ENCODE assay signal across 23 cellular contexts in the genomic region with DNA sequence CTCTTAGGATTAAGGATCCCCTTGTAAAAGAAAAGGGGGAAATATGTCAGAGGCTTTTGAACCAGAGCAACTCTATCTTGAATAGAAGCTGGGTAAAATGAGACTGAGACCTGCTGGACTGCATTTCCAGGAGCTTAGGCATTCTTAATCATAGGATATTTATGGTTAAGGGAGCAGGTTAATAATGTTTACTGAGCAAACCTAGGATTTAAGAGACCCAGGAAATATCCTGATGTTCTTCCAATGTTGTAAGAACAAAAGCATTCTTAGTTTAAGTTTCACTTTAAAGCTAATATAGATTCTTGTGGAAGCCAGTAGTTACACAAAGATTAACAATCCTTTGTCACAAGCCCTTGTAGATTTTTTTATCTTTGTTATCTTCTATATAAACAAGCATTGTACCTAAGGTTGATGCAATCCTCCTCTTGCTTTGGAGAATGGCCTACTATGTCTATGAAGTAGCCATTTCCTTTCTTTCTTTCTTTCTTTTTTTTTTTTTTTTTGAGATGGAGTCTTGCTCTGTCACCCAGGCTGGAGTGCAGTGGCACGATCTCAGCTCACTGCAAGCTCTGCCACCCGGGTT.
"Had no signal": no experiment of that assay in that cellular context is flagged by ENCODE, and none has a peak within 500 bp of the region (broad histone marks: within the 10 kb centered on the region; RNA-seq: fewer than 3 reads in every experiment).

No MANE protein-coding gene starts in this region.

- H3K27ac Mint-ChIP-seq: activated naive CD8-positive, alpha-beta T cell; activated T-helper 2 cell treated with anti-CD3 and anti-CD28 coated beads, Interferon-gamma antibody, Interleukin-2, Interleukin-4, amounts not matched to agents 10 μg/mL and 5 μg/mL and 100 μg/mL, durations not matched to agents 14 hours and 24 hours and 36 hours; nephron progenitor cell; stimulated activated naive CD8-positive, alpha-beta T cell treated with anti-CD3 and anti-CD28 coated beads, Interleukin-15, Interleukin-2, amounts not matched to agents 100 ng/mL and 50 ng/mL, for 24 hours had no signal

- H3K79me2 ChIP-seq: parathyroid adenoma had no signal

- H3K9ac ChIP-seq: parathyroid adenoma had no signal

- H3K4me1 ChIP-seq: heart right ventricle, parathyroid adenoma, right lobe of liver, tibial artery had no signal

- H3K36me3 ChIP-seq: heart right ventricle, right lobe of liver, tibial artery had no signal

- H3K9me3 Mint-ChIP-seq: activated T-helper 2 cell treated with anti-CD3 and anti-CD28 coated beads, Interferon-gamma antibody, Interleukin-2, Interleukin-4, amounts not matched to agents 10 μg/mL and 5 μg/mL and 100 μg/mL, durations not matched to agents 14 hours and 24 hours and 36 hours had no signal

- DNase-seq: activated CD4-positive, alpha-beta T cell treated with anti-CD3 and anti-CD28 coated beads for 4 hours; activated CD4-positive, alpha-beta T cell treated with anti-CD3 and anti-CD28 coated beads, Interleukin-2, amount 50 U/mL, for 48 hours; activated CD4-positive, CD25-positive, alpha-beta regulatory T cell; activated CD8-positive, alpha-beta memory T cell treated with anti-CD3 and anti-CD28 coated beads, Interleukin-2, amount 50 U/mL, for 48 hours; activated naive CD4-positive, alpha-beta T cell; activated T-cell treated with anti-CD3 and anti-CD28 coated beads, Interleukin-2, amount 50 U/mL, for 4 hours; erythroblast; foreskin fibroblast; heart right ventricle; islet precursor cell; left colon; mesendoderm; mucosa of descending colon; nephron progenitor cell; right lobe of liver; stimulated activated CD4-positive, alpha-beta T cell treated with anti-CD3 and anti-CD28 coated beads, Interleukin-1b, Interleukin-23, amount 100 ng/mL, for 48 hours; T1000; tibial artery had no signal

- H3K4me3 ChIP-seq: heart right ventricle, mucosa of descending colon, right lobe of liver, skin epidermis, tibial artery had no signal

- H2AFZ ChIP-seq: parathyroid adenoma had no signal

- H3K36me3 Mint-ChIP-seq: activated naive CD8-positive, alpha-beta T cell had no signal

- ATAC-seq: activated T-cell treated with anti-CD3 and anti-CD28 coated beads, Interleukin-2, amount 50 U/mL, for 4 hours; heart right ventricle; left colon; mucosa of descending colon; right lobe of liver had no signal

- H3K27me3 Mint-ChIP-seq: activated naive CD8-positive, alpha-beta T cell; stimulated activated naive CD8-positive, alpha-beta T cell treated with anti-CD3 and anti-CD28 coated beads, Interleukin-15, Interleukin-2, amounts not matched to agents 100 ng/mL and 50 ng/mL, for 24 hours had no signal

- H3K4me1 Mint-ChIP-seq: nephron progenitor cell had no signal

- H3K4me3 Mint-ChIP-seq: activated naive CD8-positive, alpha-beta T cell; activated T-cell treated with anti-CD3 and anti-CD28 coated beads, Interleukin-2, amount 50 U/mL, for 4 hours; nephron progenitor cell; stimulated activated naive CD8-positive, alpha-beta T cell treated with anti-CD3 and anti-CD28 coated beads, Interleukin-15, Interleukin-2, amounts not matched to agents 100 ng/mL and 50 ng/mL, for 24 hours had no signal

- H3K9me3 ChIP-seq: right lobe of liver, tibial artery had no signal

- H3K27ac ChIP-seq: heart right ventricle, parathyroid adenoma, right lobe of liver, skin epidermis, tibial artery had no signal

- H3K27me3 ChIP-seq: heart right ventricle, right lobe of liver, tibial artery had no signal
